Comparison of ENCODE assay signal across 8 cellular contexts in the genomic region with DNA sequence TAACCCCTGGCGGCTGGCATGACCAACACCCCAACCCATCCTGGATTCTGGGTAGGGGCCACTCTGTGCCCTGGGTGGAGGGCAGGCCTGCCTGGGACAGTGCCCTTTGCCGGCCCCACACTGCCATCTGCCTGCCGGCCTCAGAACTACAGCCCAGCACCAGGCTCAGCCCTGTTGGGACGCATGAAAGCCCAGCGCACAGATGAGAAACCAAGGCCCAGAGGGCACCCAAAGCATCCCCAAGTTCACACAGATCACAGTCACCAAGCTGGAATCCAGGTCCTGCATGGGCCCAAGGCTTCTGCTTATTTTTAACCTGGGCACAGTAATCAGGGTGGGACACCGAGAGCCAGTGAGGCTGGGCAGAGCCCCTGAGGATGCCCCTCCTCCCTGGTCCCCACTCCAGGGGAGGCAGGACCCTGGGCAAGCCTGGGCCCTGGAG. TPM values are rescaled to one million over a fixed set of nuclear protein-coding genes. Genes with fewer than 3 reads are reported as not detected.
A peak's percentile ranks its signal among the peaks of the same experiment; 100 is the strongest.
DNase-seq lines count a peak whose midpoint lies in the region; ATAC-seq and TF ChIP-seq lines count a peak whose summit lies in the region.

No MANE protein-coding gene starts in this region.

- peaks cover 0 to 7% (median 0%) of the 10 kb centered on the region in 9 donors for H3K4me1 ChIP-seq in heart right ventricle

- no peaks in the 10 kb centered on the region for H4K20me1 ChIP-seq in SU-DHL-6 (ENCODE audit: low read depth, low read length)

- H3K9me3 Mint-ChIP-seq in activated naive CD8-positive, alpha-beta T cell treated with anti-CD3 and anti-CD28 coated beads, Interleukin-2, amount 50 U/mL, for 24 hours, result peaks cover 7% of the 10 kb centered on the region

- no peaks in the 10 kb centered on the region for H3K79me2 ChIP-seq in SU-DHL-6 (ENCODE audit: insufficient read depth, low read length)

- H3K36me3 Mint-ChIP-seq in activated naive CD8-positive, alpha-beta T cell treated with anti-CD3 and anti-CD28 coated beads, Interleukin-2, amount 50 U/mL, for 24 hours (ENCODE audit: low read depth), result peaks cover 19% of the 10 kb centered on the region

- DNase-seq in 8988T (peak; percentile 93), heart right ventricle (peak; percentile 57 to 79), retinal pigment epithelial cell (ENCODE audit: low read depth) (no peak), kidney glomerular epithelial cell (lab: John Stamatoyannopoulos, UW) (no peak)
- peak; percentile 80 for DNase-seq in activated naive CD8-positive, alpha-beta T cell treated with anti-CD3 and anti-CD28 coated beads, Interleukin-2, amount 50 U/mL, for 24 hours

- H3K4me3 ChIP-seq in GM12875 (ENCODE audit: low read depth, low read length), result no peak overlapping the region
- no peak overlapping the region for H3K4me3 ChIP-seq in SU-DHL-6 (ENCODE audit: insufficient read depth, low read length, poor library complexity, severe bottlenecking)
- H3K4me3 ChIP-seq in heart right ventricle, result no peak overlapping the region
- H3K4me3 ChIP-seq in retinal pigment epithelial cell (ENCODE audit: low read length), result no peak overlapping the region

- 40 to 43% methylated on average over 6 of the region's 6 CpGs for WGBS in heart right ventricle, 2 donors

- ATAC-seq in HG03175 (IDR thresholded peaks at IDR 0.05; ENCODE audit: unreplicated experiment) (peak; percentile 71), heart right ventricle (peak; percentile 70 to 88 (median 82))
- ATAC-seq in activated naive CD8-positive, alpha-beta T cell treated with anti-CD3 and anti-CD28 coated beads, Interleukin-2, amount 50 U/mL, for 24 hours, result peak; percentile 88

- no peaks in the 10 kb centered on the region for H3K9me2 ChIP-seq in SU-DHL-6 (replicated peaks; ENCODE audit: insufficient read depth, low read length)

- H3K9me3 ChIP-seq in SU-DHL-6 (ENCODE audit: insufficient read depth, low read length), result peaks cover 12% of the 10 kb centered on the region
- H3K9me3 ChIP-seq in heart right ventricle, result peaks cover 0 to 30% (median 11%) of the 10 kb centered on the region in 11 donors

- H3K36me3 ChIP-seq in SU-DHL-6 (ENCODE audit: low read length) (peaks cover 10% of the 10 kb centered on the region), heart right ventricle (peaks cover 3 to 36% (median 26%) of the 10 kb centered on the region in 9 donors)

- H3K4me2 ChIP-seq in SU-DHL-6 (ENCODE audit: low read depth, low read length, poor library complexity, severe bottlenecking), result no peak overlapping the region

- intact Hi-C loops in heart right ventricle (cut with DNase I), result loop anchor here in 8 of 10 donors (1.0 to 10.0 kb wide), 8 partner anchors 266 to 454 kb away; no protein-coding TSS in a partner anchor

- TF ChIP-seq CTCF in GM12875 (IDR thresholded peaks at IDR 0.05; ENCODE audit: borderline replicate concordance, insufficient read depth, low read depth, low read length) (peak; percentile 97), SU-DHL-6 (IDR thresholded peaks at IDR 0.05; ENCODE audit: insufficient read depth, low read length, poor library complexity, severe bottlenecking) (peak; percentile 87), heart right ventricle (IDR thresholded peaks at IDR 0.05) (peak; percentile 79 to 97 (median 93)), retinal pigment epithelial cell (conservative IDR thresholded peaks at IDR 0.05; ENCODE audit: low read depth, low read length) (peak; percentile 89)

- no peak overlapping the region for H3K9ac ChIP-seq in SU-DHL-6 (ENCODE audit: low read length)

- no peak overlapping the region for H2AFZ ChIP-seq in SU-DHL-6 (ENCODE audit: low read depth, low read length, severe bottlenecking)

- H3K27ac ChIP-seq in SU-DHL-6 (ENCODE audit: low read depth, low read length) (no peak overlapping the region), heart right ventricle (no peak overlapping the region)

- H3K27me3 ChIP-seq in SU-DHL-6 (ENCODE audit: low read length) (no peaks in the 10 kb centered on the region), heart right ventricle (no peaks in the 10 kb centered on the region)

- no peaks in the 10 kb centered on the region for H3F3A ChIP-seq in SU-DHL-6 (ENCODE audit: insufficient read depth)

- H3K4me3 Mint-ChIP-seq in activated naive CD8-positive, alpha-beta T cell treated with anti-CD3 and anti-CD28 coated beads, Interleukin-2, amount 50 U/mL, for 24 hours, result no peak overlapping the region

- peaks cover 2% of the 10 kb centered on the region for H3K4me1 Mint-ChIP-seq in activated naive CD8-positive, alpha-beta T cell treated with anti-CD3 and anti-CD28 coated beads, Interleukin-2, amount 50 U/mL, for 24 hours

- H3K27ac Mint-ChIP-seq in activated naive CD8-positive, alpha-beta T cell treated with anti-CD3 and anti-CD28 coated beads, Interleukin-2, amount 50 U/mL, for 24 hours, result no peak overlapping the region

- H3K27me3 Mint-ChIP-seq in activated naive CD8-positive, alpha-beta T cell treated with anti-CD3 and anti-CD28 coated beads, Interleukin-2, amount 50 U/mL, for 24 hours, result no peaks in the 10 kb centered on the region

RNA-seq across cellular contexts. Expression of gene RFLNA, which starts 26.2 kb away (rescaled TPM):
- under 1 TPM in 4 of 10 donors, not detected in 6; 0.13 to 0.49 (median 0.37) TPM for total RNA-seq in heart right ventricle
- under 1 TPM; 0.14 to 0.22 TPM for polyA plus RNA-seq in heart right ventricle

Comparison
In these comparisons a context has a peak if more than half of its experiments do, and no peak if none do; other contexts are left out.
1. DNase-seq: peak in 8988T (single experiment), activated naive CD8-positive, alpha-beta T cell treated with anti-CD3 and anti-CD28 coated beads, Interleukin-2, amount 50 U/mL, for 24 hours (single experiment) and heart right ventricle (2 of 2); none in retinal pigment epithelial cell (single experiment) and kidney glomerular epithelial cell (single experiment).
2. Peak in every context shown above with its lines, with median percentiles within 50 percentile points of each other: CTCF ChIP-seq and ATAC-seq.